24 cellular contexts compared by ENCODE assay signal in the genomic region with DNA sequence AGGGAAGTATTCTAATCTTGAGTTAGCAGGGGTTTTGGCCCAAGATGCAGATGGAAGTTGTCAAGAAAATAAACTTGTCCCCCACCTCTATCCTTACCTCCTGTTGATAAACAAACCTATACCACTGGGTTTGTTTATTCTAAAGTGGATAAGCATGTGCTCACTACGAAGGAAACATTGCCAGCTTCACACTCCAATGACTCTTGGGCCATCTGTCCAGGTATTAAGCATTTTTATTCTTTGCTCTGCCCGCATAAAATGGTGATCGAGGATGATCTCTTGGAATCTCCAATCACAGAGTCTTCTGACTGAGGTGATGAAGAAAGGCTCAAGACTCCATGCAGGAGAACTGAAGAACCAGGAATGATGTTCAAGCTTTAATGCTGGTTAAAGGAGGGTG.
"Had no signal": no experiment of that assay in that cellular context is flagged by ENCODE, and none has a peak within 500 bp of the region (broad histone marks: within the 10 kb centered on the region; RNA-seq: fewer than 3 reads in every experiment).

No MANE protein-coding gene starts in this region.

- H3K9me3 ChIP-seq: esophagus muscularis mucosa, gastroesophageal sphincter, heart left ventricle, ovary, psoas muscle, sigmoid colon, stomach, thyroid gland had no signal

- DNase-seq: effector CD8-positive, alpha-beta T cell; endodermal cell; foreskin keratinocyte; heart left ventricle; kidney; natural killer cell; occipital lobe; ovary; posterior cingulate gyrus; psoas muscle; right cardiac atrium; sigmoid colon; stimulated activated CD4-positive, alpha-beta T cell treated with anti-CD3 and anti-CD28 coated beads, Interleukin-2, amount 100 ng/mL, for 24 hours; stimulated activated CD4-positive, alpha-beta T cell treated with anti-CD3 and anti-CD28 coated beads, Interleukin-4, amount 100 ng/mL, for 24 hours; stimulated activated naive CD4-positive, alpha-beta T cell treated with Interleukin-2 at 50 U/mL for 16 hours; stomach; thyroid gland; trophoblast cell had no signal

- H3K4me1 ChIP-seq: foreskin keratinocyte, gastroesophageal sphincter, heart left ventricle, psoas muscle, sigmoid colon, stomach, thyroid gland had no signal

- H3K27ac ChIP-seq: esophagus muscularis mucosa, foreskin keratinocyte, gastroesophageal sphincter, heart left ventricle, hepatocyte, ovary, psoas muscle, sigmoid colon, stomach, thyroid gland had no signal

- H3K4me3 ChIP-seq: esophagus muscularis mucosa, gastroesophageal sphincter, heart left ventricle, hepatocyte, lung, ovary, psoas muscle, sigmoid colon, stomach, thyroid gland had no signal

- H3K27me3 ChIP-seq: esophagus muscularis mucosa, foreskin keratinocyte, gastroesophageal sphincter, heart left ventricle, hepatocyte, ovary, sigmoid colon, stomach, thyroid gland had no signal

- ATAC-seq: foreskin keratinocyte; gastroesophageal sphincter; heart left ventricle; left lobe of liver; natural killer cell; psoas muscle; right cardiac atrium; stimulated activated effector memory CD8-positive, alpha-beta T cell treated with anti-CD3 and anti-CD28 coated beads, Interleukin-12 subunit alpha, Interleukin-12 subunit beta, amount 100 ng/mL, for 72 hours had no signal

- H3K36me3 ChIP-seq: esophagus muscularis mucosa, gastroesophageal sphincter, heart left ventricle, ovary, sigmoid colon, stomach, thyroid gland had no signal
